In the genomic region with DNA sequence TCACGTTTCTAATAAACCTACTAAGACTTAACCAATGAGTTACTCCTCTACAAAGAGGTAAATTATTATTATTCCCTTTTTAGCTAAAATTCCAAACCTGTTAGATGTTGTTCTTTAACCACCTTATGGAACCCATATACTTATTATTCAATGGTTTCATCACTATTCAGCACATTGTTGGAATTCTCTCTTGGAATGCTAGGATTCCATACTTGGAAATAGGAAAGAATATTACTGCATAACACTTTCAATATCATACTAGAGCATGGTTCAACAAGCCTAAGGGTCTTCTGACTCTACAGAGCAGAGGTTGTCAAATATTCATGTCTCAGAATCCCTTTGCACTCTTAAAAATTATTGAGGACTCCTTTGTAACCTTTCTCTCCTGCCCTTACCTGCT, we compare ENCODE assay signal across 18 cellular contexts.
DNase-seq lines count a peak whose midpoint lies in the region; ATAC-seq and TF ChIP-seq lines count a peak whose summit lies in the region.
"Had no signal": no experiment of that assay in that cellular context is flagged by ENCODE, and none has a peak within 500 bp of the region (broad histone marks: within the 10 kb centered on the region; RNA-seq: fewer than 3 reads in every experiment).

No MANE protein-coding gene starts in this region.

- H3K9ac ChIP-seq in mesenchymal stem cell (ENCODE audit: low read length): no peak overlapping the region

- 91% methylated on average over 1 of the region's 1 CpG for WGBS in mesenchymal stem cell

- H3K27ac ChIP-seq in left ventricle myocardium inferior (replicated peaks) (peak overlapping the region; percentile 62), right atrium auricular region (no peak overlapping the region), mesenchymal stem cell (ENCODE audit: low read length, poor library complexity, severe bottlenecking) (peak overlapping the region; percentile 72), uterus (no peak overlapping the region)
- H3K27ac ChIP-seq: C4-2B had no signal

- TF ChIP-seq CTCF in left ventricle myocardium inferior (IDR thresholded peaks at IDR 0.05; ENCODE audit: borderline replicate concordance) (no peak), right atrium auricular region (IDR thresholded peaks at IDR 0.05) (no peak), uterus (IDR thresholded peaks at IDR 0.05) (no peak)

- no peaks in the 10 kb centered on the region for H3K9me3 ChIP-seq in left ventricle myocardium inferior (replicated peaks)
- no peaks in the 10 kb centered on the region for H3K9me3 ChIP-seq in right atrium auricular region
- H3K9me3 ChIP-seq in mesenchymal stem cell (ENCODE audit: control insufficient read depth, low read length): no peaks in the 10 kb centered on the region
- no peaks in the 10 kb centered on the region for H3K9me3 ChIP-seq in uterus
- H3K9me3 ChIP-seq: HAP-1 had no signal

- DNase-seq in left ventricle myocardium inferior (no peak), right atrium auricular region (ENCODE audit: low spot score) (no peak), mesenchymal stem cell (no peak), HPDE6-E6E7 (ENCODE audit: extremely low spot score) (no peak), DMS53 treated with DMSO at 0.1 percent for 48 hours (lab: John Stamatoyannopoulos, UW; ENCODE audit: unreplicated experiment) (no peak), uterus (no peak)
- DNase-seq: COR-L47, DMS53, MV-4-11, NCI-H1417, NCI-H1930, NCI-H446, NCI-H69, Right ventricle myocardium superior had no signal

- no peak for ATAC-seq in activated T-helper 17 cell treated with anti-CD3 and anti-CD28 coated beads, Interleukin-2, amount 50 U/mL, for 72 hours (replicated peaks)

- H3K4me2 ChIP-seq in mesenchymal stem cell (ENCODE audit: low read length, poor library complexity, severe bottlenecking): no peak overlapping the region

- peaks cover 29% of the 10 kb centered on the region for H3K36me3 ChIP-seq in left ventricle myocardium inferior
- H3K36me3 ChIP-seq in right atrium auricular region: peaks cover 22% of the 10 kb centered on the region
- peaks cover 17 to 34% of the 10 kb centered on the region in 2 experiments for H3K36me3 ChIP-seq in mesenchymal stem cell (ENCODE audit: control insufficient read depth in 1 of 2, insufficient read depth in 2 of 2, low read depth in 1 of 2, low read length in 2 of 2)
- H3K36me3 ChIP-seq in uterus: no peaks in the 10 kb centered on the region

- no peak overlapping the region for H2BK12ac ChIP-seq in mesenchymal stem cell (ENCODE audit: low read length in 2 of 2)

- TF ChIP-seq POLR2A in uterus (IDR thresholded peaks at IDR 0.05): no peak

- H3K79me1 ChIP-seq in mesenchymal stem cell (replicated peaks; ENCODE audit: low read length, poor library complexity, severe bottlenecking): peaks cover 8% of the 10 kb centered on the region

- H3K4me1 ChIP-seq in left ventricle myocardium inferior (peaks cover 9% of the 10 kb centered on the region), right atrium auricular region (no peaks in the 10 kb centered on the region), mesenchymal stem cell (ENCODE audit: control insufficient read depth, insufficient read depth, low read depth, low read length) (peaks cover 5% of the 10 kb centered on the region), uterus (no peaks in the 10 kb centered on the region)

- H3K4me3 ChIP-seq in left ventricle myocardium inferior: no peak overlapping the region
- no peak overlapping the region for H3K4me3 ChIP-seq in right atrium auricular region
- H3K4me3 ChIP-seq in mesenchymal stem cell (ENCODE audit: insufficient read depth in 1 of 2, low read depth in 1 of 2, low read length in 2 of 2): no peak overlapping the region
- H3K4me3 ChIP-seq in uterus: no peak overlapping the region
- H3K4me3 ChIP-seq: HAP-1, K562 had no signal

- no peaks in the 10 kb centered on the region for H3K4me1 Mint-ChIP-seq in activated T-helper 17 cell treated with anti-CD3 and anti-CD28 coated beads, Interleukin-2, amount 50 U/mL, for 72 hours

- H3K14ac ChIP-seq in mesenchymal stem cell (ENCODE audit: low read length in 2 of 2): no peak overlapping the region

- no peaks in the 10 kb centered on the region for H3K9me3 Mint-ChIP-seq in activated T-helper 17 cell treated with anti-CD3 and anti-CD28 coated beads, Interleukin-2, amount 50 U/mL, for 72 hours

- no peak overlapping the region for H2BK120ac ChIP-seq in mesenchymal stem cell (ENCODE audit: low read depth, low read length)

- H3K4me3 Mint-ChIP-seq in activated T-helper 17 cell treated with anti-CD3 and anti-CD28 coated beads, Interleukin-2, amount 50 U/mL, for 72 hours: no peak overlapping the region

- H3K27me3 ChIP-seq in left ventricle myocardium inferior (ENCODE audit: low read depth) (no peaks in the 10 kb centered on the region), right atrium auricular region (no peaks in the 10 kb centered on the region), mesenchymal stem cell (ENCODE audit: control insufficient read depth in 1 of 2, insufficient read depth in 1 of 2, low read length in 2 of 2) (no peaks in the 10 kb centered on the region), uterus (no peaks in the 10 kb centered on the region)

- H2AFZ ChIP-seq in mesenchymal stem cell (ENCODE audit: low read depth, low read length): no peak overlapping the region

- no peak overlapping the region for H2BK15ac ChIP-seq in mesenchymal stem cell (ENCODE audit: low read depth, poor library complexity, severe bottlenecking)

- no peak overlapping the region for H2BK5ac ChIP-seq in mesenchymal stem cell (ENCODE audit: low read depth, low read length, poor library complexity, severe bottlenecking)

- intact Hi-C loops in left ventricle myocardium inferior (cut with micrococcal nuclease): no loop called here
- intact Hi-C loops in uterus (cut with DNase I; ENCODE audit: low total_unique reads): no loop called here

- H2AK5ac ChIP-seq in mesenchymal stem cell (ENCODE audit: low read length, severe bottlenecking): no peak overlapping the region

- no peak overlapping the region for H3K4ac ChIP-seq in mesenchymal stem cell (ENCODE audit: low read depth in 1 of 2, low read length in 2 of 2)

- no peak overlapping the region for H3K18ac ChIP-seq in mesenchymal stem cell (ENCODE audit: low read depth in 1 of 2, low read length in 2 of 2)

- H3K27ac Mint-ChIP-seq in activated T-helper 17 cell treated with anti-CD3 and anti-CD28 coated beads, Interleukin-2, amount 50 U/mL, for 72 hours: peak overlapping the region; percentile 30

- peaks cover 40% of the 10 kb centered on the region for H3K36me3 Mint-ChIP-seq in activated T-helper 17 cell treated with anti-CD3 and anti-CD28 coated beads, Interleukin-2, amount 50 U/mL, for 72 hours (ENCODE audit: low read depth)

- H3K27me3 Mint-ChIP-seq in activated T-helper 17 cell treated with anti-CD3 and anti-CD28 coated beads, Interleukin-2, amount 50 U/mL, for 72 hours: no peaks in the 10 kb centered on the region

- H4K91ac ChIP-seq in mesenchymal stem cell (ENCODE audit: low read length): no peak overlapping the region

- no peak overlapping the region for H4K8ac ChIP-seq in mesenchymal stem cell (ENCODE audit: low read length)

- no peak overlapping the region for H3K23ac ChIP-seq in mesenchymal stem cell (ENCODE audit: low read length in 2 of 2)

Comparison
In these comparisons a context has a peak if more than half of its experiments do, and no peak if none do; other contexts are left out.
1. H3K27ac ChIP-seq: peak in left ventricle myocardium inferior (single experiment) and mesenchymal stem cell (single experiment); none in right atrium auricular region (0 of 2) and uterus (0 of 2).